In the genomic region with DNA sequence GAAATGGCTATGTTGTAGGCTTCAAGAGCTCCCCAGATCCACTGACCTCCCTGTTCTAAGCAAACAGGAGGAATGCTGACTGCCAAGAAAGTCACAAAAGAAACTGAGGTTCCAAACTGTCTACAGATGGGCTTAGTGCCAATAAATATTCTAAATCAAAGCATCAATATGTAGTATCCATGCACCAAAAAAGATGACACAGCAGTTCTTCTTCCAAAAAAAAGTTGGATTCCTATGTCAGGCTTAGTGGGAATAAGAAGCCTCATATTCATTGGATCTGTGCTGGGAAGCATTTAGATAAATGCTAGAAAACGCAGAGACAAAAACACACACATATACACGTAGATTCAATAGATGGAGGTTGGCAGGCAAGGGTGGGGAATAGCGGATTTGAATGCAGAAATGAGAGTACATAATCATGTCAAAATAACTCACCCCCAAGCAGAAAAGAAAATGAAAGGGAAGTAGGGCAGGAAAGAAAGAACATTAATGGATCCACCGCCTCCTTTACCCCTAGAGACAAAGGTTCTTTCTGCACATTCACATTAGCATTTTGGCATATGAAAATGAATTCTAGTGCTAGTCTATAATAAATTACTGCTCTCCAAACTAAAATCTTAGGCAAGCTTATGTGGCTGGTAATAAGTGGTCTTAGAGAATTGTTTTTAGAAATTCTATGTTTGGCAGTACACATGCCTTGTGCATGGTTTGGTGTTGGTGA, we compare ENCODE assay signal across 22 cellular contexts.
"Had no signal": no experiment of that assay in that cellular context is flagged by ENCODE, and none has a peak within 500 bp of the region (broad histone marks: within the 10 kb centered on the region; RNA-seq: fewer than 3 reads in every experiment).

No MANE protein-coding gene starts in this region.

- H3K4me3 Mint-ChIP-seq: activated CD4-positive, alpha-beta T cell treated with anti-CD3 and anti-CD28 coated beads, Interleukin-2, amount 10 ng/mL, durations not matched to agents 7 days and 5 days; activated naive CD4-positive, alpha-beta T cell treated with anti-CD3 and anti-CD28 coated beads, Interleukin-2, amount 10 ng/mL, durations not matched to agents 7 days and 5 days; activated naive CD8-positive, alpha-beta T cell treated with anti-CD3 and anti-CD28 coated beads, Interleukin-2, amount 50 U/mL, for 24 hours; activated T-cell treated with anti-CD3 and anti-CD28 coated beads, Interleukin-2, amount 50 U/mL, for 4 hours; dendritic cell treated with granulocyte-macrophage colony-stimulating factor and Interleukin-4, amounts not matched to agents 40 ng/mL and 50 ng/mL, for 4 days; effector memory CD8-positive, alpha-beta T cell; immature natural killer cell; natural killer cell treated with Interleukin-12 subunit alpha and Interleukin-12 subunit beta and Interleukin-15 and Interleukin-18, amount 100 ng/mL, for 72 hours; stimulated activated naive CD8-positive, alpha-beta T cell treated with anti-CD3 and anti-CD28 coated beads, Interleukin-15, amount 100 ng/mL, for 72 hours had no signal

- H3K9me3 Mint-ChIP-seq: activated CD4-positive, alpha-beta T cell treated with anti-CD3 and anti-CD28 coated beads, Interleukin-2, amount 10 ng/mL, durations not matched to agents 7 days and 5 days; activated naive CD4-positive, alpha-beta T cell treated with anti-CD3 and anti-CD28 coated beads, Interleukin-2, amount 10 ng/mL, durations not matched to agents 7 days and 5 days; activated T-cell treated with anti-CD3 and anti-CD28 coated beads, Interleukin-2, amount 50 U/mL, for 4 hours had no signal

- H3K4me1 ChIP-seq: esophagus squamous epithelium, upper lobe of right lung had no signal

- H3K27ac ChIP-seq: esophagus squamous epithelium, skin epidermis, thoracic aorta, upper lobe of right lung had no signal

- H3K27me3 ChIP-seq: esophagus squamous epithelium, upper lobe of right lung had no signal

- ATAC-seq: activated naive CD8-positive, alpha-beta T cell treated with anti-CD3 and anti-CD28 coated beads, Interleukin-2, amount 50 U/mL, for 24 hours; activated T-cell treated with anti-CD3 and anti-CD28 coated beads, Interleukin-2, amount 50 U/mL, for 4 hours; effector memory CD8-positive, alpha-beta T cell; left cardiac atrium; natural killer cell treated with Interleukin-12 subunit alpha and Interleukin-12 subunit beta and Interleukin-15 and Interleukin-18, amount 100 ng/mL, for 72 hours; right cardiac atrium; stimulated activated naive CD8-positive, alpha-beta T cell treated with anti-CD3 and anti-CD28 coated beads, Interleukin-15, amount 100 ng/mL, for 72 hours; upper lobe of right lung had no signal

- H3K27ac Mint-ChIP-seq: activated CD4-positive, alpha-beta T cell treated with anti-CD3 and anti-CD28 coated beads, Interleukin-2, amount 10 ng/mL, durations not matched to agents 7 days and 5 days; activated naive CD4-positive, alpha-beta T cell treated with anti-CD3 and anti-CD28 coated beads, Interleukin-2, amount 10 ng/mL, durations not matched to agents 7 days and 5 days; activated naive CD8-positive, alpha-beta T cell treated with anti-CD3 and anti-CD28 coated beads, Interleukin-2, amount 50 U/mL, for 24 hours; dendritic cell treated with granulocyte-macrophage colony-stimulating factor and Interleukin-4, amounts not matched to agents 40 ng/mL and 50 ng/mL, for 4 days; effector memory CD8-positive, alpha-beta T cell; immature natural killer cell; natural killer cell treated with Interleukin-12 subunit alpha and Interleukin-12 subunit beta and Interleukin-15 and Interleukin-18, amount 100 ng/mL, for 72 hours; progenitor cell of endocrine pancreas; stimulated activated naive CD8-positive, alpha-beta T cell treated with anti-CD3 and anti-CD28 coated beads, Interleukin-15, amount 100 ng/mL, for 72 hours had no signal

- DNase-seq: activated CD4-positive, alpha-beta T cell treated with anti-CD3 and anti-CD28 coated beads, Interleukin-2, amount 10 ng/mL, durations not matched to agents 7 days and 5 days; activated CD8-positive, alpha-beta memory T cell treated with anti-CD3 and anti-CD28 coated beads, Interleukin-2, amount 50 U/mL, for 4 hours; activated naive CD4-positive, alpha-beta T cell treated with anti-CD3 and anti-CD28 coated beads, Interleukin-2, amount 10 ng/mL, durations not matched to agents 7 days and 5 days; activated naive CD8-positive, alpha-beta T cell treated with anti-CD3 and anti-CD28 coated beads, Interleukin-2, amount 50 U/mL, for 24 hours; activated T-cell treated with anti-CD3 and anti-CD28 coated beads, Interleukin-2, amount 50 U/mL, for 4 hours; aorta; cerebellar nuclear complex; effector memory CD8-positive, alpha-beta T cell; esophagus squamous epithelium; immature natural killer cell; left cardiac atrium; mesendoderm; right cardiac atrium; stimulated activated CD4-positive, alpha-beta T cell treated with anti-CD3 and anti-CD28 coated beads, Interleukin-4, amount 100 ng/mL, for 1 hour; stimulated activated naive CD8-positive, alpha-beta T cell treated with anti-CD3 and anti-CD28 coated beads, Interleukin-15, amount 100 ng/mL, for 72 hours; T1000; upper lobe of right lung had no signal

- H3K36me3 ChIP-seq: esophagus squamous epithelium, thoracic aorta, upper lobe of right lung had no signal

- H3K27me3 Mint-ChIP-seq: activated CD4-positive, alpha-beta T cell treated with anti-CD3 and anti-CD28 coated beads, Interleukin-2, amount 10 ng/mL, durations not matched to agents 7 days and 5 days; activated naive CD4-positive, alpha-beta T cell treated with anti-CD3 and anti-CD28 coated beads, Interleukin-2, amount 10 ng/mL, durations not matched to agents 7 days and 5 days; activated naive CD8-positive, alpha-beta T cell treated with anti-CD3 and anti-CD28 coated beads, Interleukin-2, amount 50 U/mL, for 24 hours; dendritic cell treated with granulocyte-macrophage colony-stimulating factor and Interleukin-4, amounts not matched to agents 40 ng/mL and 50 ng/mL, for 4 days; effector memory CD8-positive, alpha-beta T cell; natural killer cell treated with Interleukin-12 subunit alpha and Interleukin-12 subunit beta and Interleukin-15 and Interleukin-18, amount 100 ng/mL, for 72 hours; progenitor cell of endocrine pancreas; stimulated activated naive CD8-positive, alpha-beta T cell treated with anti-CD3 and anti-CD28 coated beads, Interleukin-15, amount 100 ng/mL, for 72 hours had no signal

- H3K36me3 Mint-ChIP-seq: activated naive CD4-positive, alpha-beta T cell treated with anti-CD3 and anti-CD28 coated beads, Interleukin-2, amount 10 ng/mL, durations not matched to agents 7 days and 5 days; immature natural killer cell; natural killer cell treated with Interleukin-12 subunit alpha and Interleukin-12 subunit beta and Interleukin-15 and Interleukin-18, amount 100 ng/mL, for 72 hours had no signal

- H3K4me1 Mint-ChIP-seq: activated CD4-positive, alpha-beta T cell treated with anti-CD3 and anti-CD28 coated beads, Interleukin-2, amount 10 ng/mL, durations not matched to agents 7 days and 5 days; activated naive CD4-positive, alpha-beta T cell treated with anti-CD3 and anti-CD28 coated beads, Interleukin-2, amount 10 ng/mL, durations not matched to agents 7 days and 5 days; activated naive CD8-positive, alpha-beta T cell treated with anti-CD3 and anti-CD28 coated beads, Interleukin-2, amount 50 U/mL, for 24 hours; immature natural killer cell; stimulated activated naive CD8-positive, alpha-beta T cell treated with anti-CD3 and anti-CD28 coated beads, Interleukin-15, amount 100 ng/mL, for 72 hours had no signal

- H3K4me3 ChIP-seq: esophagus squamous epithelium, skin epidermis, thoracic aorta, upper lobe of right lung had no signal
